ENCODE assay signal across 8 cellular contexts in the genomic region with DNA sequence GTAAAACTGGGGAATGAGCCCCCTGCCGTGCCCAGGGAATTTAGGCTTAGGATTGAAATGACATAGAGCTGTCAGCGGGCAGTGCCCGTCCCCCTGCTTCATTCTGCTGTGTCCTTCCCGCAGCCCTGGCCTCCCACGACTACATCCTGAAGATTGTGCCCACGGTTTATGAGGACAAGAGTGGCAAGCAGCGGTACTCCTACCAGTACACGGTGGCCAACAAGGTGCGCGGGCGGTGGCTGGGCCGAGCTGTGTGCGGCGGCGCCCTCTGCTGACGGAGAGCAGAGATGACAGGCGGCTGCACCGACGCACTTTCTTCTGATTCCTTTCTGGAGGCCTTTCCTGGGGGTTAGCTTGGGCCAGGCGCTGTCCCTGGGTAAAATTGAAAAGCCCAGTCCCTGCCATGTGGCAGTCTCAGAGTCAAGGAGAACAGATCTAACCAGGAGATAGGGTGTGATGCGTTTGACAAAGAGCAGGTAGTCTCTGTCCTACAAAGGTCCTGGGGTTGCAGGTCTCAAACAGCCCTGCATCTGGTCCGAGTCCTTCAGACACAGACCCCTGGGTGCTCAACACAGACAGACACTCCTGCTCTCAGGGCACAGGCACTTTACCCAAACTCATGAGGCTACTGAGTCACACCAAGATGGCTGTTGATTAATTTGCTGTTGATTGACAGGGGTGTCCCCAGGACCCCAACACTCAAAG. TPM values are rescaled to one million over a fixed set of nuclear protein-coding genes. Genes with fewer than 3 reads are reported as not detected.
DNase-seq lines count a peak whose midpoint lies in the region; ATAC-seq and TF ChIP-seq lines count a peak whose summit lies in the region.

No MANE protein-coding gene starts in this region.

- H3K4me3 Mint-ChIP-seq in HFFc6: peak overlapping the region; percentile 65
- no peak overlapping the region for H3K4me3 Mint-ChIP-seq in activated CD4-positive, alpha-beta memory T cell treated with anti-CD3 and anti-CD28 coated beads for 36 hours

- H3K4me3 ChIP-seq in dorsolateral prefrontal cortex: peak overlapping the region in 3 of 59 donors; percentile 9 to 14 (median 10)
- H3K4me3 ChIP-seq in mesenchymal stem cell (ENCODE audit: insufficient read depth in 1 of 2, low read depth in 1 of 2, low read length in 2 of 2): no peak overlapping the region

- no peaks in the 10 kb centered on the region for H3K9me3 ChIP-seq in mesenchymal stem cell (ENCODE audit: control insufficient read depth, low read length)

- no peaks in the 10 kb centered on the region for H3K9me3 Mint-ChIP-seq in HFFc6
- no peaks in the 10 kb centered on the region for H3K9me3 Mint-ChIP-seq in activated CD4-positive, alpha-beta memory T cell treated with anti-CD3 and anti-CD28 coated beads for 36 hours

- peaks cover 12% of the 10 kb centered on the region for H3K27me3 Mint-ChIP-seq in HFFc6 (ENCODE audit: insufficient read depth)
- no peaks in the 10 kb centered on the region for H3K27me3 Mint-ChIP-seq in activated CD4-positive, alpha-beta memory T cell treated with anti-CD3 and anti-CD28 coated beads for 36 hours

- peak overlapping the region; percentile 95 for H3K27ac Mint-ChIP-seq in HFFc6
- H3K27ac Mint-ChIP-seq in activated CD4-positive, alpha-beta memory T cell treated with anti-CD3 and anti-CD28 coated beads for 36 hours: no peak overlapping the region

- H4K91ac ChIP-seq in mesenchymal stem cell (ENCODE audit: low read length): no peak overlapping the region

- H3K4me1 Mint-ChIP-seq in HFFc6 (ENCODE audit: low read depth): peaks cover 67% of the 10 kb centered on the region
- peaks cover 6% of the 10 kb centered on the region for H3K4me1 Mint-ChIP-seq in activated CD4-positive, alpha-beta memory T cell treated with anti-CD3 and anti-CD28 coated beads for 36 hours (ENCODE audit: low read depth)

- H2BK15ac ChIP-seq in mesenchymal stem cell (ENCODE audit: low read depth, poor library complexity, severe bottlenecking): peak overlapping the region; percentile 54

- no peak overlapping the region for H2BK120ac ChIP-seq in mesenchymal stem cell (ENCODE audit: low read depth, low read length)

- H3K14ac ChIP-seq in mesenchymal stem cell (ENCODE audit: low read length in 2 of 2): no peak overlapping the region

- DNase-seq in GM03348 (ENCODE audit: low spot score) (peak; percentile 85), HFFc6 (peak; percentile 62), NCI-H2196 treated with DMSO at 0.1 percent for 48 hours (lab: John Stamatoyannopoulos, UW; ENCODE audit: unreplicated experiment) (peak; percentile 51), dorsolateral prefrontal cortex (peak; percentile 61 to 85 (median 76)), mesenchymal stem cell (peak; percentile 67)
- DNase-seq in activated CD4-positive, alpha-beta memory T cell treated with anti-CD3 and anti-CD28 coated beads for 36 hours: peak; percentile 82
- DNase-seq in stimulated activated CD8-positive, alpha-beta memory T cell treated with anti-CD3 and anti-CD28 coated beads, Interleukin-15, amount 100 ng/mL, for 1 hour (ENCODE audit: low read depth): peak; percentile 51

- ATAC-seq in GM21717 (IDR thresholded peaks at IDR 0.05; ENCODE audit: unreplicated experiment): no peak

- H3K36me3 ChIP-seq in mesenchymal stem cell (ENCODE audit: control insufficient read depth in 1 of 2, insufficient read depth in 2 of 2, low read depth in 1 of 2, low read length in 2 of 2): peaks cover 45 to 62% of the 10 kb centered on the region in 2 experiments

- H3K27ac ChIP-seq in dorsolateral prefrontal cortex (peak overlapping the region in 47 of 59 donors; percentile 10 to 85 (median 57)), mesenchymal stem cell (ENCODE audit: low read length, poor library complexity, severe bottlenecking) (peak overlapping the region; percentile 82)

- H4K8ac ChIP-seq in mesenchymal stem cell (ENCODE audit: low read length): no peak overlapping the region

- H3K36me3 Mint-ChIP-seq in HFFc6 (ENCODE audit: low read depth): peaks cover 21% of the 10 kb centered on the region
- peaks cover 7% of the 10 kb centered on the region for H3K36me3 Mint-ChIP-seq in activated CD4-positive, alpha-beta memory T cell treated with anti-CD3 and anti-CD28 coated beads for 36 hours

- H3K9ac ChIP-seq in mesenchymal stem cell (ENCODE audit: low read length): peak overlapping the region; percentile 84

- H3K4me1 ChIP-seq in mesenchymal stem cell (ENCODE audit: control insufficient read depth, insufficient read depth, low read depth, low read length): peaks cover 15% of the 10 kb centered on the region

- H3K27me3 ChIP-seq in dorsolateral prefrontal cortex (no peaks in the 10 kb centered on the region), mesenchymal stem cell (ENCODE audit: control insufficient read depth in 1 of 2, insufficient read depth in 1 of 2, low read length in 2 of 2) (no peaks in the 10 kb centered on the region)

- no peak overlapping the region for H3K4me2 ChIP-seq in mesenchymal stem cell (ENCODE audit: low read length, poor library complexity, severe bottlenecking)

- no peak overlapping the region for H2BK5ac ChIP-seq in mesenchymal stem cell (ENCODE audit: low read depth, low read length, poor library complexity, severe bottlenecking)

- 16% methylated on average over 22 of the region's 22 CpGs for WGBS in mesenchymal stem cell

- H2AFZ ChIP-seq in mesenchymal stem cell (ENCODE audit: low read depth, low read length): no peak overlapping the region

- peaks cover 12% of the 10 kb centered on the region for H3K79me1 ChIP-seq in mesenchymal stem cell (replicated peaks; ENCODE audit: low read length, poor library complexity, severe bottlenecking)

- CTCF ChIA-PET in activated CD4-positive, alpha-beta memory T cell treated with anti-CD3 and anti-CD28 coated beads for 36 hours (lab: Charles Lee): interaction anchor here (0.6 to 15.3 kb wide), 39 partner anchors 9 to 555 kb away, joined by 3 to 393 read pairs (median 4); partner anchors contain the start of gene RPL26L1

- TF ChIP-seq CTCF in HFFc6 (IDR thresholded peaks at IDR 0.05): peak; percentile 98
- TF ChIP-seq CTCF in dorsolateral prefrontal cortex (IDR thresholded peaks at IDR 0.05 in 54 of 56, conservative IDR thresholded peaks at IDR 0.05 in 2 of 56; ENCODE audit: low read depth in 1 of 56, partially characterized antibody in 56 of 56): peak; percentile 90 to 99 (median 98)

- H3K4ac ChIP-seq in mesenchymal stem cell (ENCODE audit: low read depth in 1 of 2, low read length in 2 of 2): peak overlapping the region; percentile 4 to 41

- POLR2A ChIA-PET in activated CD4-positive, alpha-beta memory T cell treated with anti-CD3 and anti-CD28 coated beads for 36 hours (lab: Charles Lee): interaction anchor here (0.6 to 1.3 kb wide), 3 partner anchors 212 to 226 kb away, joined by 3 to 4 read pairs (median 3); no protein-coding TSS in a partner anchor

- peak overlapping the region; percentile 63 for H2AK5ac ChIP-seq in mesenchymal stem cell (ENCODE audit: low read length, severe bottlenecking)

- H2BK12ac ChIP-seq in mesenchymal stem cell (ENCODE audit: low read length in 2 of 2): peak overlapping the region; percentile 15 to 32

- intact Hi-C loops in activated CD4-positive, alpha-beta memory T cell treated with anti-CD3 and anti-CD28 coated beads for 36 hours (cut with micrococcal nuclease): loop anchor here (1.0 kb wide), 3 partner anchors 160 to 215 kb away; no protein-coding TSS in a partner anchor
- intact Hi-C loops in dorsolateral prefrontal cortex (cut with DNase I): loop anchor here (1.0 to 5.0 kb wide), 5 partner anchors 60 to 220 kb away; no protein-coding TSS in a partner anchor

- no peak overlapping the region for H3K23ac ChIP-seq in mesenchymal stem cell (ENCODE audit: low read length in 2 of 2)

- peak overlapping the region; percentile 44 to 55 for H3K18ac ChIP-seq in mesenchymal stem cell (ENCODE audit: low read depth in 1 of 2, low read length in 2 of 2)

RNA-seq across cellular contexts. Expression of gene RPL26L1, which starts 26.8 kb away (rescaled TPM):
- 100 to 1,000 TPM in 5 of 6 experiments, 10 to 100 TPM in 1; 88.9 to 122 (median 113) TPM for total RNA-seq in HFFc6 (2021; fragmentation: NEBNext Ultra II Directional; extraction: Animal tissue kit (Norgen Biotek cat#: 25700))
- total RNA-seq in activated CD4-positive, alpha-beta memory T cell treated with anti-CD3 and anti-CD28 coated beads for 36 hours: 10 to 100 TPM; 66.0 to 67.6 TPM
- 10 to 100 TPM; 13.1 to 36.0 (median 24.4) TPM for total RNA-seq in dorsolateral prefrontal cortex
- 77.2 TPM for polyA plus RNA-seq in mesenchymal stem cell (2013, experiment 1 of 2)
- 75.2 TPM for polyA plus RNA-seq in mesenchymal stem cell (2013, experiment 2 of 2)

RNA-seq across cellular contexts. Expression of gene ATP6V0E1, which starts 51.1 kb away (rescaled TPM):
- total RNA-seq in HFFc6 (2021; fragmentation: NEBNext Ultra II Directional; extraction: Animal tissue kit (Norgen Biotek cat#: 25700)): 100 to 1,000 TPM; 462 to 606 (median 488) TPM
- 100 to 1,000 TPM; 116 to 121 TPM for total RNA-seq in activated CD4-positive, alpha-beta memory T cell treated with anti-CD3 and anti-CD28 coated beads for 36 hours
- total RNA-seq in dorsolateral prefrontal cortex: 100 to 1,000 TPM in 3 of 120 experiments, 10 to 100 TPM in 117; 35.0 to 115 (median 64.3) TPM
- polyA plus RNA-seq in mesenchymal stem cell (2013, experiment 1 of 2): 462 TPM
- 468 TPM for polyA plus RNA-seq in mesenchymal stem cell (2013, experiment 2 of 2)
